9 cellular contexts compared by ENCODE assay signal in the genomic region with DNA sequence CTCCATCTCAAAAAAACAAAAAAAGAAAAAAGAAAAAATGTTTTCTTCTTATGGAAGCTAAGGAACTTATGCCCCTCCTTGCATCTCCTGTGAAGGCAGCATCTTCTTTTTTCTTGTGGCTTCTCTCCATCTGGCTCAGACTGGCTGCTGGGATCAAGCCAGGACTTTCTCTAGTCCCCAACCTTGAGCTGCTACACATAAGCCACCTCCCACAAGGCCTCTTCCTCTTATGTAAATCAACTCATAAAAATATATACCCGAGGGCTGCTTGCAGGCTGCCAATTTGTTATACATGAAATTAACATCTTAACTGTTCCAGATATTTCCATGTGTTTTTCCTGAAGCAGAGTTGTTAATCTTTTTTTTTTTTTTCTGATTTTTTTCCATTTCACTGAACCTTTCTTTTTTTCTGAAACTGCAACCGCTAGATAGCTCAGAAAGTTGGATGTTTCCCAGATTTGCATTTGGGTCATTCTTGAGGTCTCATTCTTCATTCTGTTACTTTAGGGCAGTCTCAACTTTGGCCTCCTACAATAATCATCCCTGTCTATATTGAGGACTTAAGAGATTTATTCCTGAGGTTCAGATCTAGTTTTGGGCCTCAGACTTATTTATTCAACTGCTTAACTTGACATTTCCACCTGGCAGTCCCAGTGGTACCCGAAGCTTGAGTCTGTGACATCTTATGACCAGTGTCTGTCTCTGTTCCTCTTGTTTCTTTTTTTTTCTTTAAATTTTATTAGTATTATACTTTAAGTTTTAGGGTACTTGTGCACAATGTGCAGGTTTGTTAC. TPM values are rescaled to one million over a fixed set of nuclear protein-coding genes. Genes with fewer than 3 reads are reported as not detected.
DNase-seq lines count a peak whose midpoint lies in the region; ATAC-seq lines count a peak whose summit lies in the region.
"Had no signal": no experiment of that assay in that cellular context is flagged by ENCODE, and none has a peak within 500 bp of the region (broad histone marks: within the 10 kb centered on the region; RNA-seq: fewer than 3 reads in every experiment).

No MANE protein-coding gene starts in this region.

- DNase-seq in EH (ENCODE audit: low read depth) (peak; percentile 93), stromal cell of bone marrow (ENCODE audit: low read depth) (peak; percentile 44), OCI-M2 (lab: John Stamatoyannopoulos, UW; ENCODE audit: unreplicated experiment) (no peak), DMS153 (lab: John Stamatoyannopoulos, UW) (no peak)
- no peak for DNase-seq in effector memory CD8-positive, alpha-beta T cell
- no peak for DNase-seq in activated CD8-positive, alpha-beta T cell treated with anti-CD3 and anti-CD28 coated beads, Interleukin-2, amount 10 ng/mL, durations not matched to agents 7 days and 5 days

- H3K27me3 Mint-ChIP-seq in IgD-negative memory B cell = no peaks in the 10 kb centered on the region
- no peaks in the 10 kb centered on the region for H3K27me3 Mint-ChIP-seq in effector memory CD8-positive, alpha-beta T cell
- H3K27me3 Mint-ChIP-seq in activated CD8-positive, alpha-beta T cell treated with anti-CD3 and anti-CD28 coated beads, Interleukin-2, amount 10 ng/mL, durations not matched to agents 7 days and 5 days (ENCODE audit: low read depth) = no peaks in the 10 kb centered on the region

- H3K4me1 Mint-ChIP-seq in IgD-negative memory B cell = peaks cover 49 to 54% (median 52%) of the 10 kb centered on the region in 3 donors
- peaks cover 8 to 28% of the 10 kb centered on the region in 2 donors for H3K4me1 Mint-ChIP-seq in effector memory CD8-positive, alpha-beta T cell (ENCODE audit: low read depth in 2 of 2)
- no peaks in the 10 kb centered on the region for H3K4me1 Mint-ChIP-seq in activated CD8-positive, alpha-beta T cell treated with anti-CD3 and anti-CD28 coated beads, Interleukin-2, amount 10 ng/mL, durations not matched to agents 7 days and 5 days (ENCODE audit: low read depth)

- H3K4me3 Mint-ChIP-seq in IgD-negative memory B cell = peak overlapping the region; percentile 60 to 96 (median 80)
- no peak overlapping the region for H3K4me3 Mint-ChIP-seq in effector memory CD8-positive, alpha-beta T cell
- no peak overlapping the region for H3K4me3 Mint-ChIP-seq in activated CD8-positive, alpha-beta T cell treated with anti-CD3 and anti-CD28 coated beads, Interleukin-2, amount 10 ng/mL, durations not matched to agents 7 days and 5 days

- H3K36me3 Mint-ChIP-seq in IgD-negative memory B cell = peaks cover 5% of the 10 kb centered on the region
- H3K36me3 Mint-ChIP-seq in effector memory CD8-positive, alpha-beta T cell (ENCODE audit: insufficient read depth) = peaks cover 9% of the 10 kb centered on the region
- peaks cover 3% of the 10 kb centered on the region for H3K36me3 Mint-ChIP-seq in activated CD8-positive, alpha-beta T cell treated with anti-CD3 and anti-CD28 coated beads, Interleukin-2, amount 10 ng/mL, durations not matched to agents 7 days and 5 days (ENCODE audit: low read depth)

- H3K27ac Mint-ChIP-seq in IgD-negative memory B cell = peak overlapping the region; percentile 14 to 80 (median 68)
- H3K27ac Mint-ChIP-seq in effector memory CD8-positive, alpha-beta T cell = peak overlapping the region; percentile 35 to 67
- no peak overlapping the region for H3K27ac Mint-ChIP-seq in activated CD8-positive, alpha-beta T cell treated with anti-CD3 and anti-CD28 coated beads, Interleukin-2, amount 10 ng/mL, durations not matched to agents 7 days and 5 days

- CTCF ChIA-PET in activated CD8-positive, alpha-beta T cell treated with anti-CD3 and anti-CD28 coated beads, Interleukin-2, amount 10 ng/mL, durations not matched to agents 7 days and 5 days (lab: Charles Lee) = no interaction called here

- ATAC-seq in GM21447 (IDR thresholded peaks at IDR 0.05; ENCODE audit: unreplicated experiment) = peak; percentile 82
- ATAC-seq in effector memory CD8-positive, alpha-beta T cell (replicated peaks) = peak; percentile 41
- no peak for ATAC-seq in activated CD8-positive, alpha-beta T cell treated with anti-CD3 and anti-CD28 coated beads, Interleukin-2, amount 10 ng/mL, durations not matched to agents 7 days and 5 days
- ATAC-seq: HCT116 had no signal

- POLR2A ChIA-PET in activated CD8-positive, alpha-beta T cell treated with anti-CD3 and anti-CD28 coated beads, Interleukin-2, amount 10 ng/mL, durations not matched to agents 7 days and 5 days (lab: Charles Lee) = no interaction called here

- no peaks in the 10 kb centered on the region for H3K9me3 Mint-ChIP-seq in IgD-negative memory B cell
- H3K9me3 Mint-ChIP-seq in effector memory CD8-positive, alpha-beta T cell = no peaks in the 10 kb centered on the region
- no peaks in the 10 kb centered on the region for H3K9me3 Mint-ChIP-seq in activated CD8-positive, alpha-beta T cell treated with anti-CD3 and anti-CD28 coated beads, Interleukin-2, amount 10 ng/mL, durations not matched to agents 7 days and 5 days (ENCODE audit: insufficient read depth)

RNA-seq across cellular contexts. Expression of a gene that starts 10.3 kb away (rescaled TPM):
- 24.4 TPM for polyA plus RNA-seq in IgD-negative memory B cell
- 10 to 100 TPM; 16.6 to 16.7 TPM for total RNA-seq in activated CD8-positive, alpha-beta T cell treated with anti-CD3 and anti-CD28 coated beads, Interleukin-2, amount 10 ng/mL, durations not matched to agents 7 days and 5 days

RNA-seq across cellular contexts. Expression of a gene that starts 15.9 kb away (rescaled TPM):
- 66.3 TPM for polyA plus RNA-seq in IgD-negative memory B cell
- 10 to 100 TPM; 29.1 to 30.0 TPM for total RNA-seq in activated CD8-positive, alpha-beta T cell treated with anti-CD3 and anti-CD28 coated beads, Interleukin-2, amount 10 ng/mL, durations not matched to agents 7 days and 5 days

Comparison
In these comparisons a context has a peak if more than half of its experiments do, and no peak if none do; other contexts are left out.
1. DNase-seq: peak in EH (single experiment) and stromal cell of bone marrow (single experiment); none in effector memory CD8-positive, alpha-beta T cell (0 of 3), OCI-M2 (single experiment), activated CD8-positive, alpha-beta T cell treated with anti-CD3 and anti-CD28 coated beads, Interleukin-2, amount 10 ng/mL, durations not matched to agents 7 days and 5 days (single experiment) and DMS153 (single experiment).
2. H3K4me3 Mint-ChIP-seq: peak in IgD-negative memory B cell (4 of 4); none in effector memory CD8-positive, alpha-beta T cell (0 of 2) and activated CD8-positive, alpha-beta T cell treated with anti-CD3 and anti-CD28 coated beads, Interleukin-2, amount 10 ng/mL, durations not matched to agents 7 days and 5 days (single experiment).